ENCODE assay signal across 8 cellular contexts in genomic region chr10:24721254-24722106, GRCh38. TPM values are rescaled to one million over a fixed set of nuclear protein-coding genes. Genes with fewer than 3 reads are reported as not detected.
DNase-seq lines count a peak whose midpoint lies in the region; ATAC-seq and TF ChIP-seq lines count a peak whose summit lies in the region.

No MANE protein-coding gene starts in this region.

- ATAC-seq in HG02571 (IDR thresholded peaks at IDR 0.05; ENCODE audit: unreplicated experiment) = no peak
- no peak for ATAC-seq in HG03196 (IDR thresholded peaks at IDR 0.05; ENCODE audit: unreplicated experiment)

- no peak overlapping the region; the same call in 1 of the 2 replicates for H2AFZ ChIP-seq in OCI-LY7 (ENCODE audit: low read length)

- no peak for TF ChIP-seq CTCF in OCI-LY7 (conservative IDR thresholded peaks at IDR 0.05; ENCODE audit: low read length)
- no peak for TF ChIP-seq CTCF in epithelial cell of esophagus (IDR thresholded peaks at IDR 0.05; ENCODE audit: insufficient read depth, low read depth, low read length, missing control alignments)

- H3K4me2 ChIP-seq in OCI-LY7 (ENCODE audit: low read length) = peak overlapping the region; percentile 81

- peak overlapping the region; percentile 72 for H3K4me3 ChIP-seq in OCI-LY7 (ENCODE audit: low read depth, low read length, poor library complexity, severe bottlenecking)
- H3K4me3 ChIP-seq in epithelial cell of esophagus (ENCODE audit: low read length) = peak overlapping the region; percentile 79

- H3K4me1 ChIP-seq in OCI-LY7 (ENCODE audit: insufficient read depth, low read length, poor library complexity, severe bottlenecking) = peaks cover 33% of the 10 kb centered on the region

- no peaks in the 10 kb centered on the region for H3K9me2 ChIP-seq in OCI-LY7 (ENCODE audit: insufficient read depth, low read length)

- CTCF ChIA-PET in OCI-LY7 (lab: Charles Lee; ENCODE audit: unreplicated experiment) = no interaction called here

- intact Hi-C loops in OCI-LY7 (cut with micrococcal nuclease; ENCODE audit: unreplicated experiment) = loop anchor here (5.0 to 10.0 kb wide), 3 partner anchors 79 to 1287 kb away; partner anchors contain the start of gene OTUD1

- BruUV-seq in OCI-LY7 (replicated peaks; lab: Mats Ljungman, UMichigan) = no TSS peak

- POLR2A ChIA-PET in OCI-LY7 (lab: Charles Lee) = no interaction called here

- H3K36me3 ChIP-seq in OCI-LY7 (ENCODE audit: insufficient read depth, low read length) = no peaks in the 10 kb centered on the region

- 0 out of 2 replicates have a peak, but pooled peaks cover 5% of the 10 kb centered on the region for H4K20me1 ChIP-seq in OCI-LY7 (ENCODE audit: insufficient read depth, low read length)

- no peak overlapping the region for H3K27ac ChIP-seq in OCI-LY7 (ENCODE audit: low read depth, low read length, poor library complexity, severe bottlenecking)

- no peaks in the 10 kb centered on the region for H3K9me3 ChIP-seq in OCI-LY7 (ENCODE audit: low read length)

- peaks cover 19% of the 10 kb centered on the region; the same call in 1 of the 2 replicates for H3K79me2 ChIP-seq in OCI-LY7 (ENCODE audit: insufficient read depth, low read depth, low read length)

- DNase-seq in Daoy (ENCODE audit: low read depth) (peak; percentile 25), OCI-LY7 (ENCODE audit: low spot score) (no peak), epithelial cell of esophagus (ENCODE audit: low read depth) (peak; percentile 33), myocyte (ENCODE audit: low read depth) (peak; percentile 26), NCI-H187 treated with DMSO at 0.1 percent for 48 hours (lab: John Stamatoyannopoulos, UW) (no peak), NCI-H510A (lab: John Stamatoyannopoulos, UW) (no peak)

RNA-seq across cellular contexts. Expression of gene ARHGAP21, which starts 2.2 kb away (rescaled TPM):
- total RNA-seq in Daoy (2014; rRNA removed; shearing (Covaris generic)) = 20.7 and 21.1 TPM in 2 replicates
- total RNA-seq in OCI-LY7 (2014; rRNA removed; shearing (Covaris generic)) = 24.2 and 24.3 TPM in 2 replicates
- total RNA-seq in OCI-LY7 (2022) = 44.9 and 52.5 TPM in 2 replicates
- 35.6 and 50.0 TPM in 2 replicates for total RNA-seq in myocyte
- polyA plus RNA-seq in myocyte (2012) = 20.8 TPM

Comparison
In these comparisons a context has a peak if more than half of its experiments do, and no peak if none do; other contexts are left out.
1. DNase-seq: peak in Daoy (single experiment), epithelial cell of esophagus (single experiment) and myocyte (single experiment); none in OCI-LY7 (single experiment), NCI-H187 treated with DMSO at 0.1 percent for 48 hours (single experiment) and NCI-H510A (single experiment).